9 cellular contexts compared by ENCODE assay signal in the genomic region with DNA sequence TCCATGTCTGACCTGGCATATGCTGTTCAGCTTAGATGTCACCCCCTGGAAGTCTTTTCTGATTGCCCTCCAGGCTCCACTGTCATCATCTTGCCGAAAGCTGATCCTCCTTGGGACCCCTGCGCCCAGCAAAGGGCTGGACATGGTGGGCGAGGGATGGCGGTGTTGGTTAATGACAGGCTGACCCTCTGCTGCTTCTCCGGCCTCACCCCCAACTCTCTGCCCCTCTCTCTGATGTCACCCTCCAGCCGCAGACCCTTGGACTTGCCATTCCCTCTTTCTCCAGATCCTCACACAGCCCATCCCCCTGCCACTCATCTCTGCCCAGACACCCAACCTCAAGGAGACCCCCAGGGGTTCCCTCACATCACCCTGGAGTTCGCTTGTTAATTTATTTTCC. TPM values are rescaled to one million over a fixed set of nuclear protein-coding genes. Genes with fewer than 3 reads are reported as not detected.
DNase-seq lines count a peak whose midpoint lies in the region; ATAC-seq, FAIRE-seq and TF ChIP-seq lines count a peak whose summit lies in the region.
"Had no signal": no experiment of that assay in that cellular context is flagged by ENCODE, and none has a peak within 500 bp of the region (broad histone marks: within the 10 kb centered on the region; RNA-seq: fewer than 3 reads in every experiment).

No MANE protein-coding gene starts in this region.

- 88% methylated on average over 7 of the region's 7 CpGs for WGBS in A549 (ENCODE audit: missing lambda C conversion rate)
- WGBS in mammary epithelial cell (ENCODE audit: low coverage, missing lambda C conversion rate) = 96% methylated on average over 7 of the region's 7 CpGs

- DNase-seq in A549 (ENCODE audit: low read depth in 1 of 2, low spot score in 1 of 2) = no peak
- no peak for DNase-seq in HFFc6
- no peak for DNase-seq in mammary epithelial cell
- no peak for DNase-seq in HUDEP-2 (lab: John Stamatoyannopoulos, UW; ENCODE audit: unreplicated experiment in 76 of 76)
- DNase-seq: NCI-H524 had no signal

- no peak for FAIRE-seq in A549 (lab: Jason Lieb, UNC)

- peaks cover 10% of the 10 kb centered on the region for H3K36me3 ChIP-seq in mammary epithelial cell (ENCODE audit: insufficient read depth, low read length)

- POLR2A ChIA-PET in A549 (lab: Yijun Ruan, JAX) = no interaction called here

- dilution Hi-C loops in mammary epithelial cell (cut with HindIII; ENCODE audit: low sequenced_read_pairs) = no loop called here

- no peak overlapping the region for H3K4me3 ChIP-seq in A549
- H3K4me3 ChIP-seq in mammary epithelial cell (replicated peaks in 1 of 3; ENCODE audit: insufficient read depth in 1 of 3, low read depth in 2 of 3, low read length in 3 of 3) = no peak overlapping the region

- no TSS peak for BruUV-seq in mammary epithelial cell (replicated peaks; lab: Mats Ljungman, UMichigan)

- peak overlapping the region; percentile 92 to 98; a peak in 4 of 6 replicates for H3K27ac ChIP-seq in A549
- H3K27ac ChIP-seq in mammary epithelial cell (ENCODE audit: insufficient read depth, low read depth, low read length) = peak overlapping the region; percentile 29

- peak overlapping the region; percentile 81 for H3K27ac Mint-ChIP-seq in HFFc6
- H3K27ac Mint-ChIP-seq in nephron = peak overlapping the region; percentile 38 to 58 (median 48)

- H3K4me3 Mint-ChIP-seq in HFFc6 (peak overlapping the region; percentile 69), nephron (peak overlapping the region; percentile 58 to 78 (median 63))

- intact Hi-C loops in mammary epithelial cell (cut with micrococcal nuclease) = no loop called here

- H3K36me3 Mint-ChIP-seq in HFFc6 (ENCODE audit: low read depth) (peaks cover 9% of the 10 kb centered on the region), nephron (ENCODE audit: low read depth) (no peaks in the 10 kb centered on the region)

- in situ Hi-C loops in mammary epithelial cell (cut with MboI; ENCODE audit: low sequenced_read_pairs in 2 of 2) = no loop called here

- TF ChIP-seq RAD21 in A549 (conservative IDR thresholded peaks at IDR 0.05 in 1 of 2, IDR thresholded peaks at IDR 0.05 in 1 of 2) = no peak

- H3K27me3 Mint-ChIP-seq in HFFc6 (ENCODE audit: insufficient read depth) (peaks cover 11% of the 10 kb centered on the region), nephron (ENCODE audit: low read depth) (peaks cover 15% of the 10 kb centered on the region)

- no peak for TF ChIP-seq EP300 in A549 (IDR thresholded peaks at IDR 0.05)

- no peaks in the 10 kb centered on the region for H3K9me3 Mint-ChIP-seq in HFFc6
- no peaks in the 10 kb centered on the region for H3K9me3 Mint-ChIP-seq in nephron

- H3K4me1 Mint-ChIP-seq in HFFc6 (ENCODE audit: low read depth) (peaks cover 45% of the 10 kb centered on the region), nephron (peaks cover 35% of the 10 kb centered on the region)

- H3K79me2 ChIP-seq in mammary epithelial cell (ENCODE audit: insufficient read depth, low read length) = peaks cover 29% of the 10 kb centered on the region

- H3K4me2 ChIP-seq in A549 = peak overlapping the region; percentile 97
- peak overlapping the region; percentile 97 for H3K4me2 ChIP-seq in mammary epithelial cell (ENCODE audit: insufficient read depth, low read depth, low read length)

- TF ChIP-seq POLR2A in A549 (IDR thresholded peaks at IDR 0.05; ENCODE audit: low read length) = no peak

- H2AFZ ChIP-seq in mammary epithelial cell (ENCODE audit: low read depth, low read length) = no peak overlapping the region

- H4K20me1 ChIP-seq in mammary epithelial cell (ENCODE audit: insufficient read depth, low read length) = no peaks in the 10 kb centered on the region

- TF ChIP-seq CTCF in A549 (IDR thresholded peaks at IDR 0.05) = no peak
- TF ChIP-seq CTCF in HFFc6 (IDR thresholded peaks at IDR 0.05) = no peak
- TF ChIP-seq CTCF in mammary epithelial cell (conservative IDR thresholded peaks at IDR 0.05 in 1 of 2, IDR thresholded peaks at IDR 0.05 in 1 of 2; ENCODE audit: extremely low read depth in 1 of 2, insufficient read depth in 1 of 2, low read depth in 1 of 2, low read length in 2 of 2) = no peak
- TF ChIP-seq CTCF in nephron (IDR thresholded peaks at IDR 0.05; ENCODE audit: unreplicated experiment in 3 of 3) = no peak

- no peaks in the 10 kb centered on the region for H3K9me3 ChIP-seq in A549
- no peaks in the 10 kb centered on the region for H3K9me3 ChIP-seq in mammary epithelial cell (replicated peaks; ENCODE audit: insufficient read depth, low read length)

- no peaks in the 10 kb centered on the region for H3K27me3 ChIP-seq in mammary epithelial cell (ENCODE audit: insufficient read depth, low read length)

- H3K4me1 ChIP-seq in A549 = peaks cover 43% of the 10 kb centered on the region
- peaks cover 42% of the 10 kb centered on the region for H3K4me1 ChIP-seq in mammary epithelial cell (ENCODE audit: insufficient read depth, low read length)

- ATAC-seq in A549 (no peak), HG02970 (IDR thresholded peaks at IDR 0.05; ENCODE audit: low FRiP score, unreplicated experiment) (no peak), GM18861 (IDR thresholded peaks at IDR 0.05; ENCODE audit: unreplicated experiment) (no peak), HG03159 (IDR thresholded peaks at IDR 0.05; ENCODE audit: unreplicated experiment) (no peak)

- CTCF ChIA-PET in A549 (lab: Yijun Ruan, JAX) (interaction anchor here (3.7 to 6.6 kb wide), 3 partner anchors 10 to 37 kb away, joined by 26 to 58 read pairs (median 44); a partner anchor contains a TSS), mammary epithelial cell (lab: Charles Lee; ENCODE audit: low non-redundant PET) (no interaction called here)

- peak overlapping the region; percentile 30 for H3K9ac ChIP-seq in mammary epithelial cell (ENCODE audit: insufficient read depth, low read length)

TF ChIP-seq in A549, 52 proteins besides CTCF, POLR2A, EP300 and RAD21 (continues in another document):
- TF ChIP-seq SREBF2 (IDR thresholded peaks at IDR 0.05) (no peak), RCOR1 (IDR thresholded peaks at IDR 0.05; ENCODE audit: low read depth, low read length) (no peak), RNF2 (IDR thresholded peaks at IDR 0.05; ENCODE audit: borderline replicate concordance, low read depth) (no peak), ZFP36 (IDR thresholded peaks at IDR 0.05; ENCODE audit: borderline replicate concordance, partially characterized antibody) (no peak), FOXS1 (CRISPR knock-in tag; IDR thresholded peaks at IDR 0.05) (no peak), ESRRA (IDR thresholded peaks at IDR 0.05; ENCODE audit: borderline replicate concordance, low read length) (no peak)

RNA-seq across cellular contexts. Expression of a gene that starts 2.3 kb away (rescaled TPM):
- polyA plus RNA-seq in A549 (2011; rRNA removed) (11.6 and 13.8 TPM in 2 replicates), A549 (2017; fragmentation: RNase III; extraction: RNeasy Plus Mini Kit Qiagen cat#74134 plus additional on column Dnase treatment) (39.8 to 46.0 TPM (median 43.8 TPM) in 3 replicates), mammary epithelial cell (17.7 TPM)
- polyA plus RNA-seq in A549 (2012; cell fraction: cytosol; rRNA removed) = 44.5 and 66.2 TPM in 2 replicates
- polyA plus RNA-seq in A549 (2012; cell fraction: nucleus; rRNA removed) = 112 and 167 TPM in 2 replicates
- 12.3 and 18.7 TPM in 2 replicates for polyA minus RNA-seq in A549 (2011; rRNA and poly(A)+ RNA removed)
- 10 to 100 TPM; 47.5 to 69.3 (median 61.3) TPM for total RNA-seq in HFFc6 (2021; fragmentation: NEBNext Ultra II Directional; extraction: Animal tissue kit (Norgen Biotek cat#: 25700))
- 10 to 100 TPM; 17.5 to 47.5 TPM for total RNA-seq in mammary epithelial cell
- polyA minus RNA-seq in mammary epithelial cell = 14.2 TPM

RNA-seq across cellular contexts. Expression of a gene that starts 5.8 kb away (rescaled TPM):
- 13.5 and 16.9 TPM in 2 replicates for polyA plus RNA-seq in A549 (2011; rRNA removed)
- 35.2 and 57.6 TPM in 2 replicates for polyA plus RNA-seq in A549 (2012; cell fraction: cytosol; rRNA removed)
- polyA plus RNA-seq in A549 (2012; cell fraction: nucleus; rRNA removed) = 51.4 and 59.1 TPM in 2 replicates
- 18.6 to 23.9 TPM (median 23.1 TPM) in 3 replicates for polyA plus RNA-seq in A549 (2017; fragmentation: RNase III; extraction: RNeasy Plus Mini Kit Qiagen cat#74134 plus additional on column Dnase treatment)
- polyA minus RNA-seq in A549 (2011; rRNA and poly(A)+ RNA removed) = 8.3 and 16.3 TPM in 2 replicates
- 10 to 100 TPM; 40.9 to 52.8 (median 43.7) TPM for total RNA-seq in HFFc6 (2021; fragmentation: NEBNext Ultra II Directional; extraction: Animal tissue kit (Norgen Biotek cat#: 25700))
- total RNA-seq in mammary epithelial cell = 10 to 100 TPM; 21.2 to 35.1 TPM
- polyA plus RNA-seq in mammary epithelial cell = 26.0 TPM
- 27.4 TPM for polyA minus RNA-seq in mammary epithelial cell

RNA-seq across cellular contexts. Expression of a gene that starts 7.9 kb away (rescaled TPM):
- polyA plus RNA-seq in A549 (2011; rRNA removed) = 28.2 and 32.3 TPM in 2 replicates
- 114 and 117 TPM in 2 replicates for polyA plus RNA-seq in A549 (2012; cell fraction: cytosol; rRNA removed)
- 107 and 125 TPM in 2 replicates for polyA plus RNA-seq in A549 (2012; cell fraction: nucleus; rRNA removed)
- 66.1 to 68.2 TPM (median 68.1 TPM) in 3 replicates for polyA plus RNA-seq in A549 (2017; fragmentation: RNase III; extraction: RNeasy Plus Mini Kit Qiagen cat#74134 plus additional on column Dnase treatment)
- polyA minus RNA-seq in A549 (2011; rRNA and poly(A)+ RNA removed) = 8.1 and 14.2 TPM in 2 replicates
- total RNA-seq in HFFc6 (2021; fragmentation: NEBNext Ultra II Directional; extraction: Animal tissue kit (Norgen Biotek cat#: 25700)) = 10 to 100 TPM; 57.7 to 72.0 (median 64.3) TPM
- 10 to 100 TPM; 35.2 to 52.8 TPM for total RNA-seq in mammary epithelial cell
- 60.2 TPM for polyA plus RNA-seq in mammary epithelial cell
- polyA minus RNA-seq in mammary epithelial cell = 6.7 TPM

RNA-seq across cellular contexts. Expression of a gene that starts 17.5 kb away (rescaled TPM):
- polyA plus RNA-seq in A549 (2011; rRNA removed) (0.11 and 0.13 TPM in 2 replicates), A549 (2017; fragmentation: RNase III; extraction: RNeasy Plus Mini Kit Qiagen cat#74134 plus additional on column Dnase treatment) (0.49 to 0.50 TPM (median 0.50 TPM) in 3 replicates), mammary epithelial cell (0.20 TPM)
- polyA plus RNA-seq in A549 (2012; cell fraction: cytosol; rRNA removed) = 0.61 and 0.74 TPM in 2 replicates
- polyA plus RNA-seq in A549 (2012; cell fraction: nucleus; rRNA removed) = 2.0 and 2.8 TPM in 2 replicates
- polyA minus RNA-seq in A549 (2011; rRNA and poly(A)+ RNA removed) = 0.17 TPM in 1 of 2 replicates, not detected in the other
- total RNA-seq in HFFc6 (2021; fragmentation: NEBNext Ultra II Directional; extraction: Animal tissue kit (Norgen Biotek cat#: 25700)) = under 1 TPM in 3 of 6 experiments, not detected in 3; 0.16 to 0.31 (median 0.30) TPM
- total RNA-seq in mammary epithelial cell = under 1 TPM; 0.17 to 0.24 TPM
- polyA minus RNA-seq in mammary epithelial cell = 0.57 TPM

RNA-seq across cellular contexts. Expression of a gene that starts 20.0 kb away (rescaled TPM):
- polyA plus RNA-seq in A549 (2011; rRNA removed) (28.6 and 39.9 TPM in 2 replicates), A549 (2017; fragmentation: RNase III; extraction: RNeasy Plus Mini Kit Qiagen cat#74134 plus additional on column Dnase treatment) (107 to 134 TPM (median 123 TPM) in 3 replicates), mammary epithelial cell (46.5 TPM)
- polyA plus RNA-seq in A549 (2012; cell fraction: cytosol; rRNA removed) = 130 and 136 TPM in 2 replicates
- 715 and 951 TPM in 2 replicates for polyA plus RNA-seq in A549 (2012; cell fraction: nucleus; rRNA removed)
- polyA minus RNA-seq in A549 (2011; rRNA and poly(A)+ RNA removed) = 25.4 and 44.5 TPM in 2 replicates
- 10 to 100 TPM; 64.0 to 78.1 (median 66.0) TPM for total RNA-seq in HFFc6 (2021; fragmentation: NEBNext Ultra II Directional; extraction: Animal tissue kit (Norgen Biotek cat#: 25700))
- total RNA-seq in mammary epithelial cell = 10 to 100 TPM; 21.0 to 42.5 TPM
- 38.3 TPM for polyA minus RNA-seq in mammary epithelial cell
